Comparison of ENCODE assay signal across 1 cellular context in genomic region chr17:81929253-81930141, GRCh38.
TF ChIP-seq lines count a peak whose summit lies in the region.

No MANE protein-coding gene starts in this region.

TF ChIP-seq in HEK293, 187 proteins besides CTCF, POLR2A, EP300 and RAD21 (continued from another document):
- TF ChIP-seq ZNF280D (tag by site-specific recombination; IDR thresholded peaks at IDR 0.05) (no peak), ZNF335 (tag by site-specific recombination; conservative IDR thresholded peaks at IDR 0.05) (peak; percentile 35; the same call in 1 of the 2 replicates), ZNF501 (tag by site-specific recombination; IDR thresholded peaks at IDR 0.05) (no peak), ZFHX2 (tag by site-specific recombination; conservative IDR thresholded peaks at IDR 0.05) (no peak), ZNF660 (tag by site-specific recombination; IDR thresholded peaks at IDR 0.05) (no peak), ZBTB20 (tag by site-specific recombination; IDR thresholded peaks at IDR 0.05) (no peak), ZNF24 (tag by site-specific recombination; IDR thresholded peaks at IDR 0.05) (no peak), ZBTB17 (tag by site-specific recombination; IDR thresholded peaks at IDR 0.05) (no peak), ZXDB (tag by site-specific recombination; IDR thresholded peaks at IDR 0.05) (no peak), ZNF133 (tag by site-specific recombination; IDR thresholded peaks at IDR 0.05) (no peak), ZNF549 (tag by site-specific recombination; IDR thresholded peaks at IDR 0.05) (no peak), ZBTB10 (tag by site-specific recombination; IDR thresholded peaks at IDR 0.05) (no peak), ZNF558 (tag by site-specific recombination; IDR thresholded peaks at IDR 0.05) (no peak), SP3 (tag by site-specific recombination; IDR thresholded peaks at IDR 0.05) (no peak), ZIC2 (tag by site-specific recombination; IDR thresholded peaks at IDR 0.05) (peak; percentile 57), ZNF677 (tag by site-specific recombination; IDR thresholded peaks at IDR 0.05) (no peak), ZNF16 (tag by site-specific recombination; IDR thresholded peaks at IDR 0.05; ENCODE audit: low read depth) (no peak), ZNF341 (tag by site-specific recombination; IDR thresholded peaks at IDR 0.05; ENCODE audit: low read depth) (peak; percentile 73), ZNF548 (tag by site-specific recombination; IDR thresholded peaks at IDR 0.05) (no peak), ZBTB7A (tag by site-specific recombination; IDR thresholded peaks at IDR 0.05; ENCODE audit: low read depth) (no peak), ZNF157 (tag by site-specific recombination; IDR thresholded peaks at IDR 0.05) (no peak), ZNF645 (tag by site-specific recombination; IDR thresholded peaks at IDR 0.05) (no peak)
